Comparison of ENCODE assay signal across 23 cellular contexts in genomic region chr16:56941856-56942331, GRCh38. TPM values are rescaled to one million over a fixed set of nuclear protein-coding genes. Genes with fewer than 3 reads are reported as not detected.
DNase-seq lines count a peak whose midpoint lies in the region; ATAC-seq and TF ChIP-seq lines count a peak whose summit lies in the region.
"Had no signal": no experiment of that assay in that cellular context is flagged by ENCODE, and none has a peak within 500 bp of the region (broad histone marks: within the 10 kb centered on the region; RNA-seq: fewer than 3 reads in every experiment).

No MANE protein-coding gene starts in this region.

- H3K4me3 ChIP-seq in hepatocyte, result no peak overlapping the region
- H3K4me3 ChIP-seq: GM23248, left ventricle myocardium inferior, mucosa of descending colon had no signal

- H3K27ac ChIP-seq in hepatocyte, result no peak overlapping the region
- H3K27ac ChIP-seq: left ventricle myocardium inferior had no signal

- CTCF ChIA-PET in MCF 10A (lab: Yijun Ruan, JAX), result interaction anchor here (0.6 kb wide), 1 partner anchor 18 kb away, joined by 6 read pairs; no protein-coding TSS in a partner anchor

- H3K4me3 Mint-ChIP-seq in activated naive CD4-positive, alpha-beta T cell treated with anti-CD3 and anti-CD28 coated beads, Interleukin-2, amount 50 U/mL, for 24 hours, result no peak overlapping the region
- H3K4me3 Mint-ChIP-seq in activated naive CD8-positive, alpha-beta T cell, result no peak overlapping the region
- H3K4me3 Mint-ChIP-seq in stimulated activated effector memory CD8-positive, alpha-beta T cell treated with anti-CD3 and anti-CD28 coated beads, Interleukin-12 subunit alpha, Interleukin-12 subunit beta, amount 100 ng/mL, for 72 hours, result no peak overlapping the region
- H3K4me3 Mint-ChIP-seq in MCF 10A (ENCODE audit: unreplicated experiment), result no peak overlapping the region
- H3K4me3 Mint-ChIP-seq: effector memory CD8-positive, alpha-beta T cell; neural crest cell had no signal

- peaks cover 4% of the 10 kb centered on the region for H3K36me3 ChIP-seq in hepatocyte (replicated peaks; ENCODE audit: insufficient read depth, low read depth)

- no peaks in the 10 kb centered on the region for H3K27me3 ChIP-seq in hepatocyte

- POLR2A ChIA-PET in MCF 10A (lab: Yijun Ruan, JAX), result interaction anchor here (0.9 to 1.1 kb wide), 2 partner anchors 8 to 10 kb away, joined by 3 to 7 read pairs; partner anchors contain the start of gene HERPUD1

- TF ChIP-seq CTCF in MCF 10A (IDR thresholded peaks at IDR 0.05; ENCODE audit: unreplicated experiment) (no peak), hepatocyte (IDR thresholded peaks at IDR 0.05; ENCODE audit: poor library complexity) (no peak)

- H3K9me2 ChIP-seq in hepatocyte (replicated peaks; ENCODE audit: insufficient read depth), result no peaks in the 10 kb centered on the region

- no peaks in the 10 kb centered on the region for H3K9me3 ChIP-seq in hepatocyte (ENCODE audit: low read depth)
- H3K9me3 ChIP-seq: left ventricle myocardium inferior, mucosa of descending colon had no signal

- peaks cover 31% of the 10 kb centered on the region for H3K36me3 Mint-ChIP-seq in activated naive CD4-positive, alpha-beta T cell treated with anti-CD3 and anti-CD28 coated beads, Interleukin-2, amount 50 U/mL, for 24 hours
- peaks cover 24% of the 10 kb centered on the region for H3K36me3 Mint-ChIP-seq in activated naive CD8-positive, alpha-beta T cell
- H3K36me3 Mint-ChIP-seq in stimulated activated effector memory CD8-positive, alpha-beta T cell treated with anti-CD3 and anti-CD28 coated beads, Interleukin-12 subunit alpha, Interleukin-12 subunit beta, amount 100 ng/mL, for 72 hours, result peaks cover 100% of the 10 kb centered on the region
- peaks cover 92% of the 10 kb centered on the region for H3K36me3 Mint-ChIP-seq in MCF 10A (ENCODE audit: insufficient read depth, unreplicated experiment)

- intact Hi-C loops in MCF 10A (cut with micrococcal nuclease), result no loop called here

- no peak overlapping the region for H2AFZ ChIP-seq in hepatocyte
- H2AFZ ChIP-seq: GM23248 had no signal

- no TSS peak for BruUV-seq in MCF 10A (replicated peaks; lab: Mats Ljungman, UMichigan)

- H3K4me1 Mint-ChIP-seq in activated naive CD4-positive, alpha-beta T cell treated with anti-CD3 and anti-CD28 coated beads, Interleukin-2, amount 50 U/mL, for 24 hours, result peaks cover 58% of the 10 kb centered on the region
- H3K4me1 Mint-ChIP-seq in activated naive CD8-positive, alpha-beta T cell (ENCODE audit: low read depth), result peaks cover 76% of the 10 kb centered on the region
- H3K4me1 Mint-ChIP-seq in stimulated activated effector memory CD8-positive, alpha-beta T cell treated with anti-CD3 and anti-CD28 coated beads, Interleukin-12 subunit alpha, Interleukin-12 subunit beta, amount 100 ng/mL, for 72 hours, result peaks cover 74% of the 10 kb centered on the region
- H3K4me1 Mint-ChIP-seq in MCF 10A (ENCODE audit: insufficient read depth, unreplicated experiment), result no peaks in the 10 kb centered on the region

- H3K4me1 ChIP-seq in hepatocyte (ENCODE audit: insufficient read depth), result no peaks in the 10 kb centered on the region

- no peak for DNase-seq in activated naive CD4-positive, alpha-beta T cell treated with anti-CD3 and anti-CD28 coated beads, Interleukin-2, amount 50 U/mL, for 16 hours
- DNase-seq in stimulated activated effector memory CD8-positive, alpha-beta T cell treated with anti-CD3 and anti-CD28 coated beads, Interleukin-12 subunit alpha, Interleukin-12 subunit beta, amount 100 ng/mL, for 72 hours (ENCODE audit: low spot score in 2 of 2), result no peak
- DNase-seq in MCF 10A (ENCODE audit: unreplicated experiment), result no peak
- DNase-seq in hepatocyte (ENCODE audit: low spot score), result no peak
- no peak for DNase-seq in activated CD4-positive, CD25-positive, alpha-beta regulatory T cell treated with anti-CD3 and anti-CD28 coated beads, Interleukin-2, amount 50 U/mL, for 72 hours
- DNase-seq: activated CD4-positive, alpha-beta T cell treated with anti-CD3 and anti-CD28 coated beads, Interleukin-2, amount 50 U/mL, for 4 hours; activated T-cell treated with anti-CD3 and anti-CD28 coated beads, Interleukin-2, amount 50 U/mL, for 1 hour; effector memory CD8-positive, alpha-beta T cell; foreskin melanocyte; GM23248; hippocampal formation; left ventricle myocardium inferior; mucosa of descending colon; NCI-H2081 treated with DMSO at 0.1 percent for 48 hours; NCI-H446; PC-3; SHP77 treated with DMSO at 0.1 percent for 48 hours had no signal

- H3K27me3 Mint-ChIP-seq in activated naive CD4-positive, alpha-beta T cell treated with anti-CD3 and anti-CD28 coated beads, Interleukin-2, amount 50 U/mL, for 24 hours, result no peaks in the 10 kb centered on the region
- no peaks in the 10 kb centered on the region for H3K27me3 Mint-ChIP-seq in activated naive CD8-positive, alpha-beta T cell
- H3K27me3 Mint-ChIP-seq in MCF 10A (ENCODE audit: insufficient read depth, unreplicated experiment), result no peaks in the 10 kb centered on the region
- H3K27me3 Mint-ChIP-seq: brain; effector memory CD8-positive, alpha-beta T cell had no signal

- no peak for ATAC-seq in stimulated activated effector memory CD8-positive, alpha-beta T cell treated with anti-CD3 and anti-CD28 coated beads, Interleukin-12 subunit alpha, Interleukin-12 subunit beta, amount 100 ng/mL, for 72 hours
- ATAC-seq: effector memory CD8-positive, alpha-beta T cell; esophagus mucosa; mucosa of descending colon; PC-3 had no signal

- TF ChIP-seq POLR2A in GM19193 (IDR thresholded peaks at IDR 0.05; ENCODE audit: extremely low read depth, insufficient read depth, insufficient read length), result peak; percentile 47

- no peak overlapping the region for H3K4me2 ChIP-seq in hepatocyte

- no peaks in the 10 kb centered on the region for H3K9me3 Mint-ChIP-seq in activated naive CD4-positive, alpha-beta T cell treated with anti-CD3 and anti-CD28 coated beads, Interleukin-2, amount 50 U/mL, for 24 hours
- no peaks in the 10 kb centered on the region for H3K9me3 Mint-ChIP-seq in activated naive CD8-positive, alpha-beta T cell (ENCODE audit: low read depth)
- H3K9me3 Mint-ChIP-seq in stimulated activated effector memory CD8-positive, alpha-beta T cell treated with anti-CD3 and anti-CD28 coated beads, Interleukin-12 subunit alpha, Interleukin-12 subunit beta, amount 100 ng/mL, for 72 hours, result no peaks in the 10 kb centered on the region
- H3K9me3 Mint-ChIP-seq in MCF 10A (ENCODE audit: unreplicated experiment), result no peaks in the 10 kb centered on the region
- H3K9me3 Mint-ChIP-seq: effector memory CD8-positive, alpha-beta T cell; neural crest cell had no signal

- H3K27ac Mint-ChIP-seq in activated naive CD4-positive, alpha-beta T cell treated with anti-CD3 and anti-CD28 coated beads, Interleukin-2, amount 50 U/mL, for 24 hours, result peak overlapping the region; percentile 65
- peak overlapping the region; percentile 41 for H3K27ac Mint-ChIP-seq in activated naive CD8-positive, alpha-beta T cell
- peak overlapping the region; percentile 85 for H3K27ac Mint-ChIP-seq in stimulated activated effector memory CD8-positive, alpha-beta T cell treated with anti-CD3 and anti-CD28 coated beads, Interleukin-12 subunit alpha, Interleukin-12 subunit beta, amount 100 ng/mL, for 72 hours
- no peak overlapping the region for H3K27ac Mint-ChIP-seq in MCF 10A (ENCODE audit: low read depth, unreplicated experiment)

- WGBS in hepatocyte (ENCODE audit: low lambda C conversion rate, missing lambda C conversion rate), result 91% methylated on average over 9 of the region's 9 CpGs

- H4K20me1 ChIP-seq in hepatocyte (ENCODE audit: insufficient read depth, poor library complexity, severe bottlenecking), result peaks cover 45% of the 10 kb centered on the region

- H3K79me2 ChIP-seq in hepatocyte, result peaks cover 28% of the 10 kb centered on the region

RNA-seq across cellular contexts. Expression of gene HERPUD1, which starts 10.0 kb away (rescaled TPM):
- total RNA-seq in MCF 10A (2022) (201 and 242 TPM in 2 replicates), hepatocyte (201 and 253 TPM in 2 replicates)
- polyA plus RNA-seq in hepatocyte, result 185 and 199 TPM in 2 replicates

RNA-seq across cellular contexts. Expression of gene CETP, which starts 19.9 kb away (rescaled TPM):
- total RNA-seq in MCF 10A (2022) (not detected in 2 replicates), hepatocyte (not detected in 2 replicates)
- polyA plus RNA-seq in hepatocyte, result not detected in 2 replicates
- total RNA-seq: esophagus mucosa, GM23248, neural crest cell, PC-3 had no signal
- polyA plus RNA-seq: GM23248 had no signal

RNA-seq across cellular contexts. Expression of gene NLRC5, which starts 47.5 kb away (rescaled TPM):
- 8.0 and 14.5 TPM in 2 replicates for total RNA-seq in MCF 10A (2022)
- total RNA-seq in hepatocyte, result 1.3 and 6.4 TPM in 2 replicates
- 4.5 and 7.0 TPM in 2 replicates for polyA plus RNA-seq in hepatocyte
